In genomic region chr4:76571274-76571673, GRCh38 we compare ENCODE assay signal across 14 cellular contexts.
DNase-seq lines count a peak whose midpoint lies in the region; ATAC-seq and TF ChIP-seq lines count a peak whose summit lies in the region.
"Had no signal": no experiment of that assay in that cellular context is flagged by ENCODE, and none has a peak within 500 bp of the region (broad histone marks: within the 10 kb centered on the region; RNA-seq: fewer than 3 reads in every experiment).

No MANE protein-coding gene starts in this region.

- TF ChIP-seq CTCF in VCaP (conservative IDR thresholded peaks at IDR 0.05) (no peak), nephron progenitor cell (IDR thresholded peaks at IDR 0.05) (no peak), GM20000 (IDR thresholded peaks at IDR 0.05; ENCODE audit: extremely low read depth, missing control alignments) (no peak)

- H3K9me3 Mint-ChIP-seq in nephron progenitor cell = peaks cover 15% of the 10 kb centered on the region

- H3K27ac ChIP-seq in VCaP = peak overlapping the region; percentile 88

- peak overlapping the region; percentile 99 for H3K27ac Mint-ChIP-seq in nephron progenitor cell

- H3K4me1 Mint-ChIP-seq in nephron progenitor cell = peaks cover 71% of the 10 kb centered on the region

- H3K4me3 Mint-ChIP-seq in nephron progenitor cell = no peak overlapping the region

- DNase-seq in COR-L47 (lab: John Stamatoyannopoulos, UW) (peak; percentile 84), NCI-H2029 (lab: John Stamatoyannopoulos, UW) (peak; percentile 76), nephron progenitor cell (no peak), cerebellum (ENCODE audit: low spot score) (no peak), hepatic stellate cell (ENCODE audit: low spot score) (no peak), GM20000 (ENCODE audit: low spot score) (no peak)
- DNase-seq: activated gamma-delta T cell, DMS79, KG1, NCI-H1694 treated with DMSO at 0.1 percent for 48 hours, occipital lobe, SW 1271 had no signal

- H3K27me3 Mint-ChIP-seq in nephron progenitor cell (ENCODE audit: low read depth, poor library complexity) = peaks cover 5% of the 10 kb centered on the region

- ATAC-seq in HG02571 (IDR thresholded peaks at IDR 0.05; ENCODE audit: unreplicated experiment) = no peak

- peaks cover 13% of the 10 kb centered on the region for H3K36me3 Mint-ChIP-seq in nephron progenitor cell (ENCODE audit: low read depth)

Comparison
In these comparisons a context has a peak if more than half of its experiments do, and no peak if none do; other contexts are left out.
1. DNase-seq: peak in COR-L47 (single experiment) and NCI-H2029 (single experiment); none in nephron progenitor cell (single experiment), cerebellum (single experiment), hepatic stellate cell (single experiment) and GM20000 (single experiment).